Comparison of ENCODE assay signal across 34 cellular contexts in the genomic region with DNA sequence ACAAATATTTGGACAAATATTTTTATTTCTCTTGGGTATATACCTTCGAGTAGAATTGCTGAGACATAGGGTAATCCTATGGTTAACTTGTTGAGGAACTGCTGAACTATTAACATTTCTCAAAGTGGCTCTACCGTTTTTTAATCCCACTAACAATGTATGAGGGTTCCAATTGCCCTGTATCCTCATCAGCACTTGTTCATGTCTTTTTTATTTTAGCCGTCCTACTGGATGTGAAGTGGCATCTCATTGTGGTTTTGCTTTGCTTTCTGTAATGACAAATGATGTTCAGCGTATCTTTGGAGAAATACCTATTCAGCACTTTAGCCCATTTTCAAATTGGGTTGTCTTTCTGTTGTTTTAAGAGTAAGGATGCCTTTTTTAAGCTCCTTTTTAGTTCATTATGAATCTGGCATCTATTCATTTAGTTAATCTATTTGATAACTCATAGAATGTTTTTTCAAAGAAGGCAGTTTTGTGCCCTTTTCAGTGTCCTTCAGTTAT.
"Had no signal": no experiment of that assay in that cellular context is flagged by ENCODE, and none has a peak within 500 bp of the region (broad histone marks: within the 10 kb centered on the region; RNA-seq: fewer than 3 reads in every experiment).

No MANE protein-coding gene starts in this region.

- H3K4me3 Mint-ChIP-seq: activated B cell treated with CpG ODN at 0.5 μM for 24 hours; activated CD4-positive, alpha-beta memory T cell treated with anti-CD3 and anti-CD28 coated beads for 36 hours; activated CD4-positive, alpha-beta T cell treated with anti-CD3 and anti-CD28 coated beads, Interleukin-2, amount 10 ng/mL, durations not matched to agents 24 days and 14 days; activated CD8-positive, alpha-beta T cell treated with anti-CD3 and anti-CD28 coated beads for 36 hours; activated naive CD4-positive, alpha-beta T cell treated with anti-CD3 and anti-CD28 coated beads for 36 hours; activated naive CD8-positive, alpha-beta T cell treated with anti-CD3 and anti-CD28 coated beads for 36 hours; activated T-cell treated with anti-CD3 and anti-CD28 coated beads, Interleukin-2, amount 50 U/mL, for 4 hours; activated T-cell treated with anti-CD3 and anti-CD28 coated beads, Interleukin-2, amount 50 U/mL, for 72 hours; activated T-helper 1 cell treated with anti-CD3 and anti-CD28 coated beads, Interleukin-12 subunit alpha, Interleukin-12 subunit beta, Interleukin-2, Interleukin-4 antibody, amounts not matched to agents 30 ng/mL and 10 ng/mL and 1 ng/mL, durations not matched to agents 14 hours and 24 hours and 36 hours; activated T-helper 17 cell treated with anti-CD3 and anti-CD28 coated beads, Interleukin-2, amount 50 U/mL, for 72 hours; T-helper 2 cell treated with Interferon-gamma antibody and Interleukin-4, amounts not matched to agents 5 μg/mL and 100 μg/mL, for 36 hours had no signal

- H3K9me3 ChIP-seq: adrenal gland, body of pancreas, breast epithelium had no signal

- H3K27me3 Mint-ChIP-seq: activated B cell treated with CpG ODN at 0.5 μM for 24 hours; activated CD4-positive, alpha-beta memory T cell treated with anti-CD3 and anti-CD28 coated beads for 36 hours; activated CD4-positive, alpha-beta T cell treated with anti-CD3 and anti-CD28 coated beads, Interleukin-2, amount 10 ng/mL, durations not matched to agents 24 days and 14 days; activated CD8-positive, alpha-beta T cell treated with anti-CD3 and anti-CD28 coated beads for 36 hours; activated naive CD8-positive, alpha-beta T cell treated with anti-CD3 and anti-CD28 coated beads for 36 hours; activated T-helper 17 cell treated with anti-CD3 and anti-CD28 coated beads, Interleukin-2, amount 50 U/mL, for 72 hours had no signal

- H3K4me1 ChIP-seq: breast epithelium had no signal

- H3K4me3 ChIP-seq: adrenal gland, body of pancreas, breast epithelium had no signal

- H3K27me3 ChIP-seq: adrenal gland, body of pancreas, brain microvascular endothelial cell, breast epithelium had no signal

- H3K36me3 Mint-ChIP-seq: activated naive CD4-positive, alpha-beta T cell treated with anti-CD3 and anti-CD28 coated beads, Interleukin-2, amount 50 U/mL, for 72 hours had no signal

- H3K27ac Mint-ChIP-seq: activated B cell treated with CpG ODN at 0.5 μM for 24 hours; activated CD4-positive, alpha-beta memory T cell treated with anti-CD3 and anti-CD28 coated beads for 36 hours; activated CD4-positive, alpha-beta T cell treated with anti-CD3 and anti-CD28 coated beads, Interleukin-2, amount 10 ng/mL, durations not matched to agents 24 days and 14 days; activated CD8-positive, alpha-beta T cell treated with anti-CD3 and anti-CD28 coated beads for 36 hours; activated naive CD4-positive, alpha-beta T cell treated with anti-CD3 and anti-CD28 coated beads for 36 hours; activated naive CD4-positive, alpha-beta T cell treated with anti-CD3 and anti-CD28 coated beads, Interleukin-2, amount 50 U/mL, for 72 hours; activated naive CD8-positive, alpha-beta T cell treated with anti-CD3 and anti-CD28 coated beads for 36 hours; activated T-cell treated with anti-CD3 and anti-CD28 coated beads, Interleukin-2, amount 50 U/mL, for 72 hours; activated T-helper 1 cell treated with anti-CD3 and anti-CD28 coated beads, Interleukin-12 subunit alpha, Interleukin-12 subunit beta, Interleukin-2, Interleukin-4 antibody, amounts not matched to agents 30 ng/mL and 10 ng/mL and 1 ng/mL, durations not matched to agents 14 hours and 24 hours and 36 hours; activated T-helper 17 cell treated with anti-CD3 and anti-CD28 coated beads, Interleukin-2, amount 50 U/mL, for 72 hours; T-helper 2 cell treated with Interferon-gamma antibody and Interleukin-4, amounts not matched to agents 5 μg/mL and 100 μg/mL, for 36 hours had no signal

- FAIRE-seq: TTC549 had no signal

- DNase-seq: activated B cell treated with CpG ODN at 0.5 μM for 24 hours; activated CD4-positive, alpha-beta memory T cell treated with anti-CD3 and anti-CD28 coated beads for 36 hours; activated CD4-positive, alpha-beta T cell treated with anti-CD3 and anti-CD28 coated beads for 4 hours; activated CD4-positive, alpha-beta T cell treated with anti-CD3 and anti-CD28 coated beads, Interleukin-2, amount 10 ng/mL, durations not matched to agents 24 days and 14 days; activated CD4-positive, alpha-beta T cell treated with anti-CD3 and anti-CD28 coated beads, Interleukin-2, amount 50 U/mL, for 1 hour; activated CD4-positive, alpha-beta T cell treated with anti-CD3 and anti-CD28 coated beads, Interleukin-2, amount 50 U/mL, for 4 hours; activated CD4-positive, CD25-positive, alpha-beta regulatory T cell treated with anti-CD3 and anti-CD28 coated beads, Interleukin-2, amount 50 U/mL, for 72 hours; activated CD8-positive, alpha-beta memory T cell treated with anti-CD3 and anti-CD28 coated beads, Interleukin-2, amount 50 U/mL, for 4 hours; activated CD8-positive, alpha-beta T cell treated with anti-CD3 and anti-CD28 coated beads for 36 hours; activated effector memory CD4-positive, alpha-beta T cell treated with anti-CD3 and anti-CD28 coated beads, Interleukin-2, amount 50 U/mL, for 16 hours; activated gamma-delta T cell treated with Interleukin-2 at 50 U/mL for 16 hours; activated naive CD4-positive, alpha-beta T cell; activated naive CD4-positive, alpha-beta T cell treated with anti-CD3 and anti-CD28 coated beads for 36 hours; activated naive CD4-positive, alpha-beta T cell treated with anti-CD3 and anti-CD28 coated beads, Interleukin-2, amount 50 U/mL, for 16 hours; activated naive CD8-positive, alpha-beta T cell treated with anti-CD3 and anti-CD28 coated beads for 36 hours; activated T-cell treated with anti-CD3 and anti-CD28 coated beads for 4 hours; activated T-cell treated with anti-CD3 and anti-CD28 coated beads, Interleukin-2, amount 50 U/mL, for 1 hour; activated T-cell treated with anti-CD3 and anti-CD28 coated beads, Interleukin-2, amount 50 U/mL, for 4 hours; activated T-cell treated with anti-CD3 and anti-CD28 coated beads, Interleukin-2, amount 50 U/mL, for 72 hours; adrenal gland; amniotic stem cell; aorta; body of pancreas; brain microvascular endothelial cell; central memory CD4-positive, alpha-beta T cell; T-helper 2 cell; T-helper 9 cell had no signal

- H3K27ac ChIP-seq: adrenal gland, body of pancreas, brain microvascular endothelial cell, breast epithelium, VCaP had no signal

- ATAC-seq: activated CD8-positive, alpha-beta T cell treated with anti-CD3 and anti-CD28 coated beads for 36 hours; activated naive CD4-positive, alpha-beta T cell treated with anti-CD3 and anti-CD28 coated beads, Interleukin-2, amount 50 U/mL, for 72 hours; activated T-cell treated with anti-CD3 and anti-CD28 coated beads, Interleukin-2, amount 50 U/mL, for 4 hours; activated T-cell treated with anti-CD3 and anti-CD28 coated beads, Interleukin-2, amount 50 U/mL, for 72 hours; activated T-helper 17 cell treated with anti-CD3 and anti-CD28 coated beads, Interleukin-2, amount 50 U/mL, for 72 hours; body of pancreas had no signal

- H3K9me3 Mint-ChIP-seq: activated B cell treated with CpG ODN at 0.5 μM for 24 hours; activated CD4-positive, alpha-beta memory T cell treated with anti-CD3 and anti-CD28 coated beads for 36 hours; activated CD4-positive, alpha-beta T cell treated with anti-CD3 and anti-CD28 coated beads, Interleukin-2, amount 10 ng/mL, durations not matched to agents 24 days and 14 days; activated CD8-positive, alpha-beta T cell treated with anti-CD3 and anti-CD28 coated beads for 36 hours; activated naive CD4-positive, alpha-beta T cell treated with anti-CD3 and anti-CD28 coated beads for 36 hours; activated naive CD4-positive, alpha-beta T cell treated with anti-CD3 and anti-CD28 coated beads, Interleukin-2, amount 50 U/mL, for 72 hours; activated naive CD8-positive, alpha-beta T cell treated with anti-CD3 and anti-CD28 coated beads for 36 hours; activated T-cell treated with anti-CD3 and anti-CD28 coated beads, Interleukin-2, amount 50 U/mL, for 4 hours; activated T-cell treated with anti-CD3 and anti-CD28 coated beads, Interleukin-2, amount 50 U/mL, for 72 hours; activated T-helper 1 cell treated with anti-CD3 and anti-CD28 coated beads, Interleukin-12 subunit alpha, Interleukin-12 subunit beta, Interleukin-2, Interleukin-4 antibody, amounts not matched to agents 30 ng/mL and 10 ng/mL and 1 ng/mL, durations not matched to agents 14 hours and 24 hours and 36 hours; activated T-helper 17 cell treated with anti-CD3 and anti-CD28 coated beads, Interleukin-2, amount 50 U/mL, for 72 hours; T-helper 2 cell treated with Interferon-gamma antibody and Interleukin-4, amounts not matched to agents 5 μg/mL and 100 μg/mL, for 36 hours had no signal

- H3K36me3 ChIP-seq: adrenal gland, brain microvascular endothelial cell, breast epithelium had no signal
